In the genomic region with DNA sequence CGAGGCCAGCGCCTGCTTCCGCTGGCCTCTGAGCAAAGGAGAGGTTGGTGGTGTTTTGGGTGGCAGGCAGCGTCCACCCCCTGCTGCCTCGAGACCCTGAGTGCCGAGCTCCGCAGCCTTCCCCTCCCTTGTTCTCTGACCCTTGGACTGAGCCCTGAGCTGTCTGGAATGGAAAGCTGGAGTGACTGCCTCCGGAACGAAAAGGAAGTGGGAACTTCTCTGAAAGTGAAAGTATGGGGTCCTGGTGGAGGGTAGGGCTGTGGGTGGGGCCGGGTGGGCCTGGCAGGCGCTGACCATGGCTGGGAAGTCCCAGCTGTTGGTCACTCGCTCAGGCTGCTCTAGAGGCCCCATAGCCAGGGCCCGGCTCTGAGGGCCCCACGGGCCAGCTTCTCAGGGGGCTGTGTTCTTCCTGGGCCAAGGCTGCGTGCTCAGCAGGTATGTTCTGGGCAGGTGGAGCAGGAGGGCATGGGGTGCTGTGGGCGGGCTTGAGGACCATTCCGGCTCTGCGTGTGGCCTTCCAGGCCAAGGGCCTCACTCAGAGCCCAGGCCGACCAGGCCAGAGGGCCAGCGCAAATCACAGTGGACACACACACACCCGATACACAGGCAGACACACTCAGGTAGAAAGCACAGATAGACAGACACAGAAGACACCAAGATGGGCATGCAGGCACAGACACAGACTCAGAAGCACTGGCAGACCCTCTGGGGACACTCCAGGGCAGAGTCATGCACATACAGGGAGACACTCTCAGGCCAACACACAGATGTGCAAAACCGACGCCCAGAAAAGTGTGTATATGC, we compare ENCODE assay signal across 1 cellular context.
A peak's percentile ranks its signal among the peaks of the same experiment; 100 is the strongest.
TF ChIP-seq lines count a peak whose summit lies in the region.

A gene (plus strand): TSS at position 320 of the 804 bp plus-strand sequence. CDS start 5,495 bp downstream, outside the sequence.

TF ChIP-seq in HepG2, 621 proteins besides CTCF, POLR2A, EP300 and RAD21 (continued from another document and continues in another):
- TF ChIP-seq, protein P1, sequence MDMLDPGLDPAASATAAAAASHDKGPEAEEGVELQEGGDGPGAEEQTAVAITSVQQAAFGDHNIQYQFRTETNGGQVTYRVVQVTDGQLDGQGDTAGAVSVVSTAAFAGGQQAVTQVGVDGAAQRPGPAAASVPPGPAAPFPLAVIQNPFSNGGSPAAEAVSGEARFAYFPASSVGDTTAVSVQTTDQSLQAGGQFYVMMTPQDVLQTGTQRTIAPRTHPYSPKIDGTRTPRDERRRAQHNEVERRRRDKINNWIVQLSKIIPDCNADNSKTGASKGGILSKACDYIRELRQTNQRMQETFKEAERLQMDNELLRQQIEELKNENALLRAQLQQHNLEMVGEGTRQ (IDR thresholded peaks at IDR 0.05; ENCODE audit: low read depth, low read length): no peak
- TF ChIP-seq, protein P1 (CRISPR knock-in tag; IDR thresholded peaks at IDR 0.05; ENCODE audit: borderline replicate concordance): peak; percentile 26; the same call in 1 of the 2 replicates
- no peak for TF ChIP-seq LCORL (IDR thresholded peaks at IDR 0.05)
- no peak; the same call in 1 of the 2 replicates for TF ChIP-seq LCORL (CRISPR knock-in tag; IDR thresholded peaks at IDR 0.05)
- TF ChIP-seq AHR (CRISPR knock-in tag; IDR thresholded peaks at IDR 0.05): no peak
- TF ChIP-seq, protein P2, sequence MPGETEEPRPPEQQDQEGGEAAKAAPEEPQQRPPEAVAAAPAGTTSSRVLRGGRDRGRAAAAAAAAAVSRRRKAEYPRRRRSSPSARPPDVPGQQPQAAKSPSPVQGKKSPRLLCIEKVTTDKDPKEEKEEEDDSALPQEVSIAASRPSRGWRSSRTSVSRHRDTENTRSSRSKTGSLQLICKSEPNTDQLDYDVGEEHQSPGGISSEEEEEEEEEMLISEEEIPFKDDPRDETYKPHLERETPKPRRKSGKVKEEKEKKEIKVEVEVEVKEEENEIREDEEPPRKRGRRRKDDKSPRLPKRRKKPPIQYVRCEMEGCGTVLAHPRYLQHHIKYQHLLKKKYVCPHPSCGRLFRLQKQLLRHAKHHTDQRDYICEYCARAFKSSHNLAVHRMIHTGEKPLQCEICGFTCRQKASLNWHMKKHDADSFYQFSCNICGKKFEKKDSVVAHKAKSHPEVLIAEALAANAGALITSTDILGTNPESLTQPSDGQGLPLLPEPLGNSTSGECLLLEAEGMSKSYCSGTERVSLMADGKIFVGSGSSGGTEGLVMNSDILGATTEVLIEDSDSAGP (CRISPR knock-in tag; IDR thresholded peaks at IDR 0.05; ENCODE audit: borderline replicate concordance): peak; percentile 26; the same call in 1 of the 2 replicates
- peak in 1 of 2 experiments; percentile 3; a peak in 1 of 4 replicates for TF ChIP-seq NR2F1 (CRISPR knock-in tag; IDR thresholded peaks at IDR 0.05)
- no peak for TF ChIP-seq GABPA (IDR thresholded peaks at IDR 0.05; ENCODE audit: low read depth, low read length)
- TF ChIP-seq GABPA (CRISPR knock-in tag; IDR thresholded peaks at IDR 0.05; ENCODE audit: low read depth): peak; percentile 77
- TF ChIP-seq SPEN (CRISPR knock-in tag; IDR thresholded peaks at IDR 0.05; ENCODE audit: low read depth): peak; percentile 80; the same call in 1 of the 2 replicates
- 0 out of 2 replicates have a peak, but pooled peaks have one; percentile 29 for TF ChIP-seq DPF2 (CRISPR knock-in tag; IDR thresholded peaks at IDR 0.05; ENCODE audit: borderline replicate concordance, low read depth)
- TF ChIP-seq, protein P3, sequence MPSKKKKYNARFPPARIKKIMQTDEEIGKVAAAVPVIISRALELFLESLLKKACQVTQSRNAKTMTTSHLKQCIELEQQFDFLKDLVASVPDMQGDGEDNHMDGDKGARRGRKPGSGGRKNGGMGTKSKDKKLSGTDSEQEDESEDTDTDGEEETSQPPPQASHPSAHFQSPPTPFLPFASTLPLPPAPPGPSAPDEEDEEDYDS (CRISPR knock-in tag; IDR thresholded peaks at IDR 0.05): peak; percentile 31; the same call in 1 of the 2 replicates
- TF ChIP-seq POLR2AphosphoS5 (IDR thresholded peaks at IDR 0.05; ENCODE audit: low read depth, low read length): peak; percentile 79
- peak; percentile 49; the same call in 1 of the 2 replicates for TF ChIP-seq ZNF329 (CRISPR knock-in tag; IDR thresholded peaks at IDR 0.05; ENCODE audit: low read depth)
- TF ChIP-seq, protein P4, sequence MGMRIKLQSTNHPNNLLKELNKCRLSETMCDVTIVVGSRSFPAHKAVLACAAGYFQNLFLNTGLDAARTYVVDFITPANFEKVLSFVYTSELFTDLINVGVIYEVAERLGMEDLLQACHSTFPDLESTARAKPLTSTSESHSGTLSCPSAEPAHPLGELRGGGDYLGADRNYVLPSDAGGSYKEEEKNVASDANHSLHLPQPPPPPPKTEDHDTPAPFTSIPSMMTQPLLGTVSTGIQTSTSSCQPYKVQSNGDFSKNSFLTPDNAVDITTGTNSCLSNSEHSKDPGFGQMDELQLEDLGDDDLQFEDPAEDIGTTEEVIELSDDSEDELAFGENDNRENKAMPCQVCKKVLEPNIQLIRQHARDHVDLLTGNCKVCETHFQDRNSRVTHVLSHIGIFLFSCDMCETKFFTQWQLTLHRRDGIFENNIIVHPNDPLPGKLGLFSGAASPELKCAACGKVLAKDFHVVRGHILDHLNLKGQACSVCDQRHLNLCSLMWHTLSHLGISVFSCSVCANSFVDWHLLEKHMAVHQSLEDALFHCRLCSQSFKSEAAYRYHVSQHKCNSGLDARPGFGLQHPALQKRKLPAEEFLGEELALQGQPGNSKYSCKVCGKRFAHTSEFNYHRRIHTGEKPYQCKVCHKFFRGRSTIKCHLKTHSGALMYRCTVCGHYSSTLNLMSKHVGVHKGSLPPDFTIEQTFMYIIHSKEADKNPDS (CRISPR knock-in tag; IDR thresholded peaks at IDR 0.05): 0 out of 2 replicates have a peak, but pooled peaks have one; percentile 18
- TF ChIP-seq, protein P5, sequence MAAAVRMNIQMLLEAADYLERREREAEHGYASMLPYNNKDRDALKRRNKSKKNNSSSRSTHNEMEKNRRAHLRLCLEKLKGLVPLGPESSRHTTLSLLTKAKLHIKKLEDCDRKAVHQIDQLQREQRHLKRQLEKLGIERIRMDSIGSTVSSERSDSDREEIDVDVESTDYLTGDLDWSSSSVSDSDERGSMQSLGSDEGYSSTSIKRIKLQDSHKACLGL (CRISPR knock-in tag; IDR thresholded peaks at IDR 0.05): peak; percentile 81
- TF ChIP-seq, protein P6, sequence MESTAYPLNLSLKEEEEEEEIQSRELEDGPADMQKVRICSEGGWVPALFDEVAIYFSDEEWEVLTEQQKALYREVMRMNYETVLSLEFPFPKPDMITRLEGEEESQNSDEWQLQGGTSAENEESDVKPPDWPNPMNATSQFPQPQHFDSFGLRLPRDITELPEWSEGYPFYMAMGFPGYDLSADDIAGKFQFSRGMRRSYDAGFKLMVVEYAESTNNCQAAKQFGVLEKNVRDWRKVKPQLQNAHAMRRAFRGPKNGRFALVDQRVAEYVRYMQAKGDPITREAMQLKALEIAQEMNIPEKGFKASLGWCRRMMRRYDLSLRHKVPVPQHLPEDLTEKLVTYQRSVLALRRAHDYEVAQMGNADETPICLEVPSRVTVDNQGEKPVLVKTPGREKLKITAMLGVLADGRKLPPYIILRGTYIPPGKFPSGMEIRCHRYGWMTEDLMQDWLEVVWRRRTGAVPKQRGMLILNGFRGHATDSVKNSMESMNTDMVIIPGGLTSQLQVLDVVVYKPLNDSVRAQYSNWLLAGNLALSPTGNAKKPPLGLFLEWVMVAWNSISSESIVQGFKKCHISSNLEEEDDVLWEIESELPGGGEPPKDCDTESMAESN (CRISPR knock-in tag; conservative IDR thresholded peaks at IDR 0.05): 0 out of 2 replicates have a peak, but pooled peaks have one; percentile 33
- TF ChIP-seq, protein P7, sequence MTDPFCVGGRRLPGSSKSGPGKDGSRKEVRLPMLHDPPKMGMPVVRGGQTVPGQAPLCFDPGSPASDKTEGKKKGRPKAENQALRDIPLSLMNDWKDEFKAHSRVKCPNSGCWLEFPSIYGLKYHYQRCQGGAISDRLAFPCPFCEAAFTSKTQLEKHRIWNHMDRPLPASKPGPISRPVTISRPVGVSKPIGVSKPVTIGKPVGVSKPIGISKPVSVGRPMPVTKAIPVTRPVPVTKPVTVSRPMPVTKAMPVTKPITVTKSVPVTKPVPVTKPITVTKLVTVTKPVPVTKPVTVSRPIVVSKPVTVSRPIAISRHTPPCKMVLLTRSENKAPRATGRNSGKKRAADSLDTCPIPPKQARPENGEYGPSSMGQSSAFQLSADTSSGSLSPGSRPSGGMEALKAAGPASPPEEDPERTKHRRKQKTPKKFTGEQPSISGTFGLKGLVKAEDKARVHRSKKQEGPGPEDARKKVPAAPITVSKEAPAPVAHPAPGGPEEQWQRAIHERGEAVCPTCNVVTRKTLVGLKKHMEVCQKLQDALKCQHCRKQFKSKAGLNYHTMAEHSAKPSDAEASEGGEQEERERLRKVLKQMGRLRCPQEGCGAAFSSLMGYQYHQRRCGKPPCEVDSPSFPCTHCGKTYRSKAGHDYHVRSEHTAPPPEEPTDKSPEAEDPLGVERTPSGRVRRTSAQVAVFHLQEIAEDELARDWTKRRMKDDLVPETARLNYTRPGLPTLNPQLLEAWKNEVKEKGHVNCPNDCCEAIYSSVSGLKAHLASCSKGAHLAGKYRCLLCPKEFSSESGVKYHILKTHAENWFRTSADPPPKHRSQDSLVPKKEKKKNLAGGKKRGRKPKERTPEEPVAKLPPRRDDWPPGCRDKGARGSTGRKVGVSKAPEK (CRISPR knock-in tag; IDR thresholded peaks at IDR 0.05; ENCODE audit: borderline replicate concordance): 0 out of 2 replicates have a peak, but pooled peaks have one; percentile 46
- TF ChIP-seq, protein P8, sequence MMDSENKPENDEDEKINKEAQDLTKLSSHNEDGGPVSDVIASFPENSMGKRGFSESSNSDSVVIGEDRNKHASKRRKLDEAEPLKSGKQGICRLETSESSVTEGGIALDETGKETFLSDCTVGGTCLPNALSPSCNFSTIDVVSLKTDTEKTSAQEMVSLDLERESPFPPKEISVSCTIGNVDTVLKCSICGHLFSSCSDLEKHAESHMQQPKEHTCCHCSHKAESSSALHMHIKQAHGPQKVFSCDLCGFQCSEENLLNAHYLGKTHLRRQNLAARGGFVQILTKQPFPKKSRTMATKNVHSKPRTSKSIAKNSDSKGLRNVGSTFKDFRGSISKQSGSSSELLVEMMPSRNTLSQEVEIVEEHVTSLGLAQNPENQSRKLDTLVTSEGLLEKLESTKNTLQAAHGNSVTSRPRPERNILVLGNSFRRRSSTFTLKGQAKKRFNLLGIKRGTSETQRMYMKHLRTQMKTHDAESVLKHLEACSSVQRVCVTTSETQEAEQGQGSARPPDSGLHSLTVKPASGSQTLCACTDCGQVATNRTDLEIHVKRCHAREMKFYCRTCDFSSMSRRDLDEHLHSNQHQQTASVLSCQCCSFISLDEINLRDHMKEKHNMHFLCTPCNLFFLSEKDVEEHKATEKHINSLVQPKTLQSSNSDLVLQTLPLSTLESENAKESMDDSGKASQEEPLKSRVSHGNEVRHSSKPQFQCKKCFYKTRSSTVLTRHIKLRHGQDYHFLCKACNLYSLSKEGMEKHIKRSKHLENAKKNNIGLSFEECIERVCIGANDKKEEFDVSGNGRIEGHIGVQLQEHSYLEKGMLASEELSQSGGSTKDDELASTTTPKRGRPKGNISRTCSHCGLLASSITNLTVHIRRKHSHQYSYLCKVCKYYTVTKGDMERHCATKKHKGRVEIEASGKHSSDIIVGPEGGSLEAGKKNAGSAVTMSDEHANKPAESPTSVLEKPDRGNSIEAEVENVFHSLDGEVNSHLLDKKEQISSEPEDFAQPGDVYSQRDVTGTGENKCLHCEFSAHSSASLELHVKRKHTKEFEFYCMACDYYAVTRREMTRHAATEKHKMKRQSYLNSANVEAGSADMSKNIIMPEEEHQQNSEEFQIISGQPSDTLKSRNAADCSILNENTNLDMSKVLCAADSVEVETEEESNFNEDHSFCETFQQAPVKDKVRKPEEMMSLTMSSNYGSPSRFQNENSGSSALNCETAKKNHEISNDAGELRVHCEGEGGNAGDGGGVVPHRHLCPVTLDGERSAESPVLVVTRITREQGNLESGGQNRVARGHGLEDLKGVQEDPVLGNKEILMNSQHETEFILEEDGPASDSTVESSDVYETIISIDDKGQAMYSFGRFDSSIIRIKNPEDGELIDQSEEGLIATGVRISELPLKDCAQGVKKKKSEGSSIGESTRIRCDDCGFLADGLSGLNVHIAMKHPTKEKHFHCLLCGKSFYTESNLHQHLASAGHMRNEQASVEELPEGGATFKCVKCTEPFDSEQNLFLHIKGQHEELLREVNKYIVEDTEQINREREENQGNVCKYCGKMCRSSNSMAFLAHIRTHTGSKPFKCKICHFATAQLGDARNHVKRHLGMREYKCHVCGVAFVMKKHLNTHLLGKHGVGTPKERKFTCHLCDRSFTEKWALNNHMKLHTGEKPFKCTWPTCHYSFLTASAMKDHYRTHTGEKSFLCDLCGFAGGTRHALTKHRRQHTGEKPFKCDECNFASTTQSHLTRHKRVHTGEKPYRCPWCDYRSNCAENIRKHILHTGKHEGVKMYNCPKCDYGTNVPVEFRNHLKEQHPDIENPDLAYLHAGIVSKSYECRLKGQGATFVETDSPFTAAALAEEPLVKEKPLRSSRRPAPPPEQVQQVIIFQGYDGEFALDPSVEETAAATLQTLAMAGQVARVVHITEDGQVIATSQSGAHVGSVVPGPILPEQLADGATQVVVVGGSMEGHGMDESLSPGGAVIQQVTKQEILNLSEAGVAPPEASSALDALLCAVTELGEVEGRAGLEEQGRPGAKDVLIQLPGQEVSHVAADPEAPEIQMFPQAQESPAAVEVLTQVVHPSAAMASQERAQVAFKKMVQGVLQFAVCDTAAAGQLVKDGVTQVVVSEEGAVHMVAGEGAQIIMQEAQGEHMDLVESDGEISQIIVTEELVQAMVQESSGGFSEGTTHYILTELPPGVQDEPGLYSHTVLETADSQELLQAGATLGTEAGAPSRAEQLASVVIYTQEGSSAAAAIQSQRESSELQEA (CRISPR knock-in tag; IDR thresholded peaks at IDR 0.05; ENCODE audit: not compliant biosample characterization): peak; percentile 89
- 0 out of 2 replicates have a peak, but pooled peaks have one; percentile 14 for TF ChIP-seq PHF21A (CRISPR knock-in tag; IDR thresholded peaks at IDR 0.05)
- TF ChIP-seq MEF2D (CRISPR knock-in tag; IDR thresholded peaks at IDR 0.05): 0 out of 2 replicates have a peak, but pooled peaks have one; percentile 55
- no peak for TF ChIP-seq ZNF20 (CRISPR knock-in tag; IDR thresholded peaks at IDR 0.05)
- 0 out of 2 replicates have a peak, but pooled peaks have one; percentile 75 for TF ChIP-seq CAMTA2 (CRISPR knock-in tag; IDR thresholded peaks at IDR 0.05; ENCODE audit: borderline replicate concordance)
